ENCODE assay signal across 15 cellular contexts in genomic region chr9:85056203-85056572, GRCh38.
DNase-seq lines count a peak whose midpoint lies in the region; ATAC-seq lines count a peak whose summit lies in the region.
"Had no signal": no experiment of that assay in that cellular context is flagged by ENCODE, and none has a peak within 500 bp of the region (broad histone marks: within the 10 kb centered on the region; RNA-seq: fewer than 3 reads in every experiment).

No MANE protein-coding gene starts in this region.

- DNase-seq in GM03348 (ENCODE audit: low spot score) (no peak), mesenteric fat pad (ENCODE audit: low spot score) (no peak)
- DNase-seq: activated CD4-positive, alpha-beta memory T cell treated with anti-CD3 and anti-CD28 coated beads for 36 hours; amniotic stem cell; GOT3; NCI-H1930; SIG-M5; stimulated activated CD8-positive, alpha-beta memory T cell treated with anti-CD3 and anti-CD28 coated beads, Interleukin-4, amount 100 ng/mL, for 48 hours; T-helper 9 cell had no signal

- peak; percentile 66 for ATAC-seq in GM18511 (IDR thresholded peaks at IDR 0.05; ENCODE audit: unreplicated experiment)
- ATAC-seq in GM21367 (IDR thresholded peaks at IDR 0.05; ENCODE audit: unreplicated experiment), result peak; percentile 57
- peak; percentile 66 for ATAC-seq in HG02870 (IDR thresholded peaks at IDR 0.05; ENCODE audit: unreplicated experiment)
- peak; percentile 54 for ATAC-seq in HG03565 (IDR thresholded peaks at IDR 0.05; ENCODE audit: unreplicated experiment)
- ATAC-seq in HG02981 (IDR thresholded peaks at IDR 0.05; ENCODE audit: unreplicated experiment), result no peak
- ATAC-seq in HG02840 (IDR thresholded peaks at IDR 0.05; ENCODE audit: low FRiP score, unreplicated experiment), result no peak

Comparison
In these comparisons a context has a peak if more than half of its experiments do, and no peak if none do; other contexts are left out.
1. ATAC-seq: peak in GM18511 (single experiment), GM21367 (single experiment), HG02870 (single experiment) and HG03565 (single experiment); none in HG02981 (single experiment) and HG02840 (single experiment).